Comparison of ENCODE assay signal across 1 cellular context in genomic region chr3:146496726-146497125, GRCh38.
TF ChIP-seq lines count a peak whose summit lies in the region.

No MANE protein-coding gene starts in this region.

TF ChIP-seq in K562, 482 proteins besides CTCF, POLR2A, EP300 and RAD21 (continued from another document):
- peak; percentile 55; the same call in 1 of the 2 replicates for TF ChIP-seq CHAMP1 (IDR thresholded peaks at IDR 0.05)
- TF ChIP-seq PTBP1 (IDR thresholded peaks at IDR 0.05; ENCODE audit: low read depth, low read length) = no peak
- TF ChIP-seq RCOR1 (IDR thresholded peaks at IDR 0.05; ENCODE audit: borderline replicate concordance in 1 of 2, low read depth in 2 of 2, low read length in 2 of 2) = peak in 1 of 2 experiments; percentile 90; a peak in 2 of 4 replicates
- TF ChIP-seq KDM1A (IDR thresholded peaks at IDR 0.05) = peak; percentile 86 to 91
- no peak for TF ChIP-seq HIVEP1 (CRISPR knock-in tag; IDR thresholded peaks at IDR 0.05)
- TF ChIP-seq CBFA2T3 (IDR thresholded peaks at IDR 0.05) = peak; percentile 96
- peak; percentile 57; the same call in 1 of the 2 replicates for TF ChIP-seq ATF3 (IDR thresholded peaks at IDR 0.05)
- no peak for TF ChIP-seq ATF3 (CRISPR knock-in tag; conservative IDR thresholded peaks at IDR 0.05)
- no peak for TF ChIP-seq PTTG1 (tag; IDR thresholded peaks at IDR 0.05; ENCODE audit: low read depth)
- TF ChIP-seq HDGF (IDR thresholded peaks at IDR 0.05) = no peak
- peak; percentile 79; the same call in 1 of the 2 replicates for TF ChIP-seq POLR2AphosphoS5 (IDR thresholded peaks at IDR 0.05; ENCODE audit: control insufficient read depth, insufficient read depth, low read depth, low read length)
- TF ChIP-seq EGR1 (conservative IDR thresholded peaks at IDR 0.05) = peak; percentile 45
- no peak for TF ChIP-seq ARID3B (CRISPR knock-in tag; IDR thresholded peaks at IDR 0.05; ENCODE audit: borderline replicate concordance)
- peak; percentile 96 for TF ChIP-seq TAL1 (IDR thresholded peaks at IDR 0.05)
- TF ChIP-seq PBX2 (CRISPR knock-in tag; IDR thresholded peaks at IDR 0.05; ENCODE audit: low read depth) = peak; percentile 62
- TF ChIP-seq PBX2 (tag; conservative IDR thresholded peaks at IDR 0.05; ENCODE audit: low read depth) = peak; percentile 99
- TF ChIP-seq ZNF584 (CRISPR knock-in tag; IDR thresholded peaks at IDR 0.05; ENCODE audit: low read depth) = 0 out of 2 replicates have a peak, but pooled peaks have one; percentile 72
- 0 out of 4 replicates have a peak, but pooled peaks of 1 of the 2 experiments have one; percentile 31 for TF ChIP-seq TEAD1 (CRISPR knock-in tag; IDR thresholded peaks at IDR 0.05)
- no peak for TF ChIP-seq ATF1 (CRISPR knock-in tag; IDR thresholded peaks at IDR 0.05)
- peak; percentile 43; the same call in 1 of the 2 replicates for TF ChIP-seq ATF1 (tag; IDR thresholded peaks at IDR 0.05)
- TF ChIP-seq HDAC1 (IDR thresholded peaks at IDR 0.05) = peak in 1 of 2 experiments; percentile 53; a peak in 1 of 4 replicates
- no peak for TF ChIP-seq FOXA3 (CRISPR knock-in tag; conservative IDR thresholded peaks at IDR 0.05 in 1 of 2, IDR thresholded peaks at IDR 0.05 in 1 of 2)
- peak in 1 of 2 experiments; percentile 65; a peak in 1 of 4 replicates for TF ChIP-seq ETV6 (IDR thresholded peaks at IDR 0.05; ENCODE audit: borderline replicate concordance in 1 of 2, low read depth in 2 of 2, low read length in 1 of 2)
- no peak for TF ChIP-seq ETV6 (CRISPR knock-in tag; IDR thresholded peaks at IDR 0.05; ENCODE audit: borderline replicate concordance)
- TF ChIP-seq C11orf30 (IDR thresholded peaks at IDR 0.05; ENCODE audit: low read depth) = no peak
